8 cellular contexts compared by ENCODE assay signal in genomic region chr4:37891221-37892159, GRCh38. TPM values are rescaled to one million over a fixed set of nuclear protein-coding genes. Genes with fewer than 3 reads are reported as not detected.
DNase-seq lines count a peak whose midpoint lies in the region; ATAC-seq and TF ChIP-seq lines count a peak whose summit lies in the region.

No MANE protein-coding gene starts in this region.

- H3K27ac Mint-ChIP-seq in natural killer cell = peak overlapping the region; percentile 90 to 91

- peak; percentile 52 to 62 (median 60) for ATAC-seq in natural killer cell
- peak; percentile 74 for ATAC-seq in stimulated activated naive CD8-positive, alpha-beta T cell treated with anti-CD3 and anti-CD28 coated beads, Interleukin-15, Interleukin-2, amounts not matched to agents 100 U/mL and 50 U/mL, for 24 hours

- DNase-seq in GM13977 (ENCODE audit: low spot score) (peak; percentile 80), MV-4-11 (lab: John Stamatoyannopoulos, UW) (peak; percentile 10), epithelial cell of proximal tubule (ENCODE audit: low read depth) (no peak), natural killer cell (peak; percentile 59), NCI-H1092 treated with DMSO at 0.1 percent for 48 hours (lab: John Stamatoyannopoulos, UW) (no peak)
- peak; percentile 30 to 41 for DNase-seq in activated CD8-positive, alpha-beta memory T cell treated with anti-CD3 and anti-CD28 coated beads for 4 hours (ENCODE audit: low read depth in 2 of 2)
- peak; percentile 68 for DNase-seq in stimulated activated naive CD8-positive, alpha-beta T cell treated with anti-CD3 and anti-CD28 coated beads, Interleukin-15, Interleukin-2, amounts not matched to agents 100 U/mL and 50 U/mL, for 24 hours

- no peaks in the 10 kb centered on the region for H3K36me3 Mint-ChIP-seq in natural killer cell

- peak overlapping the region; percentile 58; the same call in 1 of the 2 replicates for H3K27ac ChIP-seq in HEK293 (ENCODE audit: extremely low read depth, low read depth, low read length)

- CTCF ChIA-PET in HEK293 (lab: Yijun Ruan, JAX) = no interaction called here

- no peaks in the 10 kb centered on the region for H3K9me3 ChIP-seq in HEK293 (ENCODE audit: control insufficient read depth, insufficient read depth, low read depth, low read length)

- intact Hi-C loops in natural killer cell (cut with micrococcal nuclease) = loop anchor here (1.0 to 2.0 kb wide), 2 partner anchors 65 to 86 kb away; partner anchors contain the start of gene PGM2

- no peaks in the 10 kb centered on the region for H3K9me3 Mint-ChIP-seq in natural killer cell

- H3K4me1 Mint-ChIP-seq in natural killer cell = peaks cover 23 to 34% of the 10 kb centered on the region in 2 donors

- in situ Hi-C loops in GM13977 (cut with MboI; ENCODE audit: low pct_unique_long_range_greater_than_20kb, low sequenced_read_pairs, unreplicated experiment) = no loop called here

- H3K4me1 ChIP-seq in HEK293 (ENCODE audit: control insufficient read depth, insufficient read depth, low read length) = no peaks in the 10 kb centered on the region

- no peaks in the 10 kb centered on the region for H3K36me3 ChIP-seq in HEK293 (ENCODE audit: control insufficient read depth in 2 of 2, insufficient read depth in 1 of 2, low read length in 2 of 2)

- peak overlapping the region; percentile 94 for H3K4me3 Mint-ChIP-seq in natural killer cell

- peak overlapping the region; percentile 64 for H3K4me3 ChIP-seq in HEK293 (ENCODE audit: low read depth, low read length)
- peak overlapping the region; percentile 60 for H3K4me3 ChIP-seq in epithelial cell of proximal tubule (ENCODE audit: low read depth, low read length)

- TF ChIP-seq CTCF in GM13977 (IDR thresholded peaks at IDR 0.05; ENCODE audit: extremely low read depth, insufficient read depth, missing control alignments) = peak; percentile 21
- no peak for TF ChIP-seq CTCF in HEK293 (tag by site-specific recombination; IDR thresholded peaks at IDR 0.05)
- TF ChIP-seq CTCF in epithelial cell of proximal tubule (conservative IDR thresholded peaks at IDR 0.05; ENCODE audit: low read depth, low read length) = no peak
- TF ChIP-seq CTCF in natural killer cell (IDR thresholded peaks at IDR 0.05) = no peak

- H3K27me3 Mint-ChIP-seq in natural killer cell (ENCODE audit: low read depth in 2 of 2) = no peaks in the 10 kb centered on the region

- POLR2A ChIA-PET in HEK293 (lab: Yijun Ruan, JAX) = interaction anchor here (0.6 to 1.7 kb wide), 3 partner anchors 23 to 65 kb away, joined by 3 to 10 read pairs (median 5); partner anchors contain the start of gene PGM2

TF ChIP-seq in HEK293, 187 proteins besides CTCF, POLR2A, EP300 and RAD21:
- TF ChIP-seq, protein P1, sequence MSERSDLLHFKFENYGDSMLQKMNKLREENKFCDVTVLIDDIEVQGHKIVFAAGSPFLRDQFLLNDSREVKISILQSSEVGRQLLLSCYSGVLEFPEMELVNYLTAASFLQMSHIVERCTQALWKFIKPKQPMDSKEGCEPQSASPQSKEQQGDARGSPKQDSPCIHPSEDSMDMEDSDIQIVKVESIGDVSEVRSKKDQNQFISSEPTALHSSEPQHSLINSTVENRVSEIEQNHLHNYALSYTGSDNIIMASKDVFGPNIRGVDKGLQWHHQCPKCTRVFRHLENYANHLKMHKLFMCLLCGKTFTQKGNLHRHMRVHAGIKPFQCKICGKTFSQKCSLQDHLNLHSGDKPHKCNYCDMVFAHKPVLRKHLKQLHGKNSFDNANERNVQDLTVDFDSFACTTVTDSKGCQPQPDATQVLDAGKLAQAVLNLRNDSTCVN (tag by site-specific recombination; optimal IDR thresholded peaks at IDR 0.05) = peak; percentile 51
- no peak for TF ChIP-seq ZNF248 (tag by site-specific recombination; IDR thresholded peaks at IDR 0.05)
- 0 out of 2 replicates have a peak, but pooled peaks have one; percentile 9 for TF ChIP-seq ZBTB11 (tag by site-specific recombination; conservative IDR thresholded peaks at IDR 0.05; ENCODE audit: low read depth)
- TF ChIP-seq ZNF791 (tag by site-specific recombination; IDR thresholded peaks at IDR 0.05) = no peak
- TF ChIP-seq MEIS1 (CRISPR knock-in tag; IDR thresholded peaks at IDR 0.05; ENCODE audit: borderline replicate concordance) = no peak
- TF ChIP-seq ZNF398 (tag by site-specific recombination; IDR thresholded peaks at IDR 0.05) = peak; percentile 62; the same call in 1 of the 2 replicates
- TF ChIP-seq FEZF1 (tag by site-specific recombination; IDR thresholded peaks at IDR 0.05) = no peak
- TF ChIP-seq ZNF623 (tag by site-specific recombination; IDR thresholded peaks at IDR 0.05) = no peak
- TF ChIP-seq ZFHX2 (tag by site-specific recombination; conservative IDR thresholded peaks at IDR 0.05) = peak; percentile 53; the same call in 1 of the 2 replicates
- TF ChIP-seq GLIS1 (tag by site-specific recombination; IDR thresholded peaks at IDR 0.05) = peak; percentile 16; the same call in 1 of the 2 replicates
- TF ChIP-seq ZNF335 (tag by site-specific recombination; conservative IDR thresholded peaks at IDR 0.05) = peak; percentile 30

RNA-seq across cellular contexts. Expression of gene TBC1D1, which starts 0.6 kb away (rescaled TPM):
- total RNA-seq in epithelial cell of proximal tubule (157 and 162 TPM in 2 replicates), natural killer cell (10 to 100 TPM; 59.2 to 78.6 (median 68.5) TPM)

Comparison
In these comparisons a context has a peak if more than half of its experiments do, and no peak if none do; other contexts are left out.
1. DNase-seq: peak in GM13977 (single experiment), MV-4-11 (single experiment), activated CD8-positive, alpha-beta memory T cell treated with anti-CD3 and anti-CD28 coated beads for 4 hours (2 of 2), natural killer cell (single experiment) and stimulated activated naive CD8-positive, alpha-beta T cell treated with anti-CD3 and anti-CD28 coated beads, Interleukin-15, Interleukin-2, amounts not matched to agents 100 U/mL and 50 U/mL, for 24 hours (single experiment); none in epithelial cell of proximal tubule (single experiment) and NCI-H1092 treated with DMSO at 0.1 percent for 48 hours (single experiment).